ENCODE assay signal across 30 cellular contexts in genomic region chr12:21599143-21599999, GRCh38. TPM values are rescaled to one million over a fixed set of nuclear protein-coding genes. Genes with fewer than 3 reads are reported as not detected.
DNase-seq lines count a peak whose midpoint lies in the region; ATAC-seq and TF ChIP-seq lines count a peak whose summit lies in the region.
"Had no signal": no experiment of that assay in that cellular context is flagged by ENCODE, and none has a peak within 500 bp of the region (broad histone marks: within the 10 kb centered on the region; RNA-seq: fewer than 3 reads in every experiment).

No MANE protein-coding gene starts in this region.

- H3K4me3 ChIP-seq in dorsolateral prefrontal cortex (no peak overlapping the region), neural progenitor cell (no peak overlapping the region)
- H3K4me3 ChIP-seq: gastrocnemius medialis had no signal

- no peak overlapping the region for H3K9ac ChIP-seq in neural progenitor cell

- no peaks in the 10 kb centered on the region for H3K27me3 Mint-ChIP-seq in IgD-negative memory B cell
- peaks cover 0 to 8% (median 0%) of the 10 kb centered on the region in 3 donors for H3K27me3 Mint-ChIP-seq in naive B cell
- no peaks in the 10 kb centered on the region for H3K27me3 Mint-ChIP-seq in neural progenitor cell (ENCODE audit: insufficient read depth, low read depth)
- H3K27me3 Mint-ChIP-seq: activated naive CD8-positive, alpha-beta T cell had no signal

- peaks cover 15 to 22% (median 15%) of the 10 kb centered on the region in 3 donors for H3K4me1 Mint-ChIP-seq in IgD-negative memory B cell
- peaks cover 5 to 17% (median 13%) of the 10 kb centered on the region in 3 donors for H3K4me1 Mint-ChIP-seq in naive B cell
- peaks cover 13% of the 10 kb centered on the region for H3K4me1 Mint-ChIP-seq in neural progenitor cell
- H3K4me1 Mint-ChIP-seq: activated CD4-positive, alpha-beta T cell treated with anti-CD3 and anti-CD28 coated beads, Interleukin-2, amount 10 ng/mL, durations not matched to agents 24 days and 14 days; activated CD8-positive, alpha-beta memory T cell treated with anti-CD3 and anti-CD28 coated beads, Interleukin-2, amount 10 ng/mL, durations not matched to agents 7 days and 5 days had no signal

- TF ChIP-seq CTCF in dorsolateral prefrontal cortex (IDR thresholded peaks at IDR 0.05 in 54 of 56, conservative IDR thresholded peaks at IDR 0.05 in 2 of 56; ENCODE audit: low read depth in 1 of 56, partially characterized antibody in 56 of 56) (no peak), neural progenitor cell (IDR thresholded peaks at IDR 0.05) (no peak)

- H3K9me3 ChIP-seq in neural progenitor cell (ENCODE audit: low read depth), result no peaks in the 10 kb centered on the region
- H3K9me3 ChIP-seq: gastrocnemius medialis had no signal

- H3K79me2 ChIP-seq in neural progenitor cell (ENCODE audit: low read depth), result no peaks in the 10 kb centered on the region

- H3K36me3 Mint-ChIP-seq in IgD-negative memory B cell (peaks cover 2% of the 10 kb centered on the region), naive B cell (no peaks in the 10 kb centered on the region), neural progenitor cell (no peaks in the 10 kb centered on the region)
- H3K36me3 Mint-ChIP-seq: activated CD8-positive, alpha-beta memory T cell treated with anti-CD3 and anti-CD28 coated beads, Interleukin-2, amount 10 ng/mL, durations not matched to agents 7 days and 5 days; activated naive CD8-positive, alpha-beta T cell had no signal

- ATAC-seq in GM21360 (IDR thresholded peaks at IDR 0.05; ENCODE audit: unreplicated experiment) (peak; percentile 92), naive B cell (ENCODE audit: low read depth in 2 of 2) (peak; percentile 95 to 96)
- ATAC-seq: activated CD8-positive, alpha-beta memory T cell treated with anti-CD3 and anti-CD28 coated beads, Interleukin-2, amount 10 ng/mL, durations not matched to agents 7 days and 5 days; esophagus mucosa; gastrocnemius medialis had no signal

- no peak overlapping the region for H3K4me2 ChIP-seq in neural progenitor cell

- DNase-seq in DMS153 (lab: John Stamatoyannopoulos, UW) (peak; percentile 6), DMS153 treated with DMSO at 0.1 percent for 48 hours (lab: John Stamatoyannopoulos, UW; ENCODE audit: unreplicated experiment) (no peak), naive B cell (peak; percentile 26), amygdala (lab: John Stamatoyannopoulos, UW) (no peak), dorsolateral prefrontal cortex (no peak), neural progenitor cell (ENCODE audit: low spot score) (no peak)
- DNase-seq: activated CD4-positive, alpha-beta T cell treated with anti-CD3 and anti-CD28 coated beads, Interleukin-2, amount 10 ng/mL, durations not matched to agents 24 days and 14 days; activated CD8-positive, alpha-beta memory T cell treated with anti-CD3 and anti-CD28 coated beads, Interleukin-2, amount 10 ng/mL, durations not matched to agents 7 days and 5 days; AML-193; COR-L47; effector CD4-positive, alpha-beta T cell; gastrocnemius medialis; kidney; mammary epithelial cell; NCI-H1417 treated with DMSO at 0.1 percent for 48 hours; NCI-H2171 treated with DMSO at 0.1 percent for 48 hours; NCI-H526; nucleus accumbens; OCI-M1; Right ventricle myocardium superior; stimulated activated CD4-positive, alpha-beta T cell treated with anti-CD3 and anti-CD28 coated beads, Interleukin-4, amount 100 ng/mL, for 4 hours had no signal

- no peaks in the 10 kb centered on the region for H3K4me1 ChIP-seq in neural progenitor cell
- H3K4me1 ChIP-seq: gastrocnemius medialis had no signal

- H2AFZ ChIP-seq in neural progenitor cell (replicated peaks), result no peak overlapping the region

- H3K27ac Mint-ChIP-seq in IgD-negative memory B cell (no peak overlapping the region), naive B cell (peak overlapping the region in 3 of 6 donors; percentile 10 to 59 (median 57)), neural progenitor cell (no peak overlapping the region)
- H3K27ac Mint-ChIP-seq: activated CD4-positive, alpha-beta T cell treated with anti-CD3 and anti-CD28 coated beads, Interleukin-2, amount 10 ng/mL, durations not matched to agents 24 days and 14 days; activated CD8-positive, alpha-beta memory T cell treated with anti-CD3 and anti-CD28 coated beads, Interleukin-2, amount 10 ng/mL, durations not matched to agents 7 days and 5 days; activated naive CD8-positive, alpha-beta T cell had no signal

- no peaks in the 10 kb centered on the region for H3F3A ChIP-seq in neural progenitor cell (ENCODE audit: low read depth)

- H3K4me3 Mint-ChIP-seq in IgD-negative memory B cell, result peak overlapping the region; percentile 0 to 65 (median 30)
- H3K4me3 Mint-ChIP-seq in naive B cell, result peak overlapping the region in 7 of 8 donors; percentile 1 to 54 (median 17)
- H3K4me3 Mint-ChIP-seq in neural progenitor cell, result no peak overlapping the region
- H3K4me3 Mint-ChIP-seq: activated CD4-positive, alpha-beta T cell treated with anti-CD3 and anti-CD28 coated beads, Interleukin-2, amount 10 ng/mL, durations not matched to agents 24 days and 14 days; activated CD8-positive, alpha-beta memory T cell treated with anti-CD3 and anti-CD28 coated beads, Interleukin-2, amount 10 ng/mL, durations not matched to agents 7 days and 5 days; activated naive CD8-positive, alpha-beta T cell had no signal

- no peaks in the 10 kb centered on the region for H4K20me1 ChIP-seq in neural progenitor cell (ENCODE audit: low read depth)

- H3K9me3 Mint-ChIP-seq in IgD-negative memory B cell, result no peaks in the 10 kb centered on the region
- no peaks in the 10 kb centered on the region for H3K9me3 Mint-ChIP-seq in naive B cell
- H3K9me3 Mint-ChIP-seq in neural progenitor cell, result peaks cover 2% of the 10 kb centered on the region
- H3K9me3 Mint-ChIP-seq: activated CD4-positive, alpha-beta T cell treated with anti-CD3 and anti-CD28 coated beads, Interleukin-2, amount 10 ng/mL, durations not matched to agents 24 days and 14 days had no signal

- H3K36me3 ChIP-seq in neural progenitor cell, result no peaks in the 10 kb centered on the region
- H3K36me3 ChIP-seq: gastrocnemius medialis had no signal

- H3K27me3 ChIP-seq in dorsolateral prefrontal cortex (no peaks in the 10 kb centered on the region), neural progenitor cell (no peaks in the 10 kb centered on the region)
- H3K27me3 ChIP-seq: gastrocnemius medialis had no signal

- H3K27ac ChIP-seq in dorsolateral prefrontal cortex (no peak overlapping the region), neural progenitor cell (no peak overlapping the region)
- H3K27ac ChIP-seq: 22Rv1, gastrocnemius medialis had no signal

- intact Hi-C loops in dorsolateral prefrontal cortex (cut with DNase I), result no loop called here

RNA-seq across cellular contexts. Expression of gene GYS2, which starts 5.3 kb away (rescaled TPM):
- polyA plus RNA-seq in IgD-negative memory B cell, result not detected
- not detected for polyA plus RNA-seq in naive B cell (ENCODE audit: low read depth in 6 of 6)
- 1 to 10 TPM in 1 of 120 experiments, under 1 TPM in 54, not detected in 65; 0.14 to 1.1 (median 0.32) TPM for total RNA-seq in dorsolateral prefrontal cortex
- not detected in 2 replicates for total RNA-seq in neural progenitor cell (ENCODE audit: low replicate concordance)
- total RNA-seq: activated CD4-positive, alpha-beta T cell treated with anti-CD3 and anti-CD28 coated beads, Interleukin-2, amount 10 ng/mL, durations not matched to agents 24 days and 14 days; activated CD8-positive, alpha-beta memory T cell treated with anti-CD3 and anti-CD28 coated beads, Interleukin-2, amount 10 ng/mL, durations not matched to agents 7 days and 5 days; cerebellum; kidney; M059J; mammary epithelial cell; renal cortical epithelial cell; Right ventricle myocardium superior; urinary bladder had no signal
- polyA plus RNA-seq: mammary epithelial cell had no signal

RNA-seq across cellular contexts. Expression of gene LDHB, which starts 58.3 kb away (rescaled TPM):
- polyA plus RNA-seq in IgD-negative memory B cell (429 TPM), naive B cell (ENCODE audit: low read depth in 6 of 6) (100 to 1,000 TPM; 173 to 356 (median 296) TPM)
- total RNA-seq in dorsolateral prefrontal cortex (1,000 to 10,000 TPM in 1 of 120 experiments, 100 to 1,000 TPM in 119; 411 to 1,004 (median 725) TPM), neural progenitor cell (ENCODE audit: low replicate concordance) (1,385 and 1,973 TPM in 2 replicates)

Comparison
In these comparisons a context has a peak if more than half of its experiments do, and no peak if none do; other contexts are left out.
1. DNase-seq: peak in DMS153 (single experiment) and naive B cell (single experiment); none in DMS153 treated with DMSO at 0.1 percent for 48 hours (single experiment), amygdala (0 of 56), dorsolateral prefrontal cortex (0 of 10) and neural progenitor cell (single experiment).